8 cellular contexts compared by ENCODE assay signal in the genomic region with DNA sequence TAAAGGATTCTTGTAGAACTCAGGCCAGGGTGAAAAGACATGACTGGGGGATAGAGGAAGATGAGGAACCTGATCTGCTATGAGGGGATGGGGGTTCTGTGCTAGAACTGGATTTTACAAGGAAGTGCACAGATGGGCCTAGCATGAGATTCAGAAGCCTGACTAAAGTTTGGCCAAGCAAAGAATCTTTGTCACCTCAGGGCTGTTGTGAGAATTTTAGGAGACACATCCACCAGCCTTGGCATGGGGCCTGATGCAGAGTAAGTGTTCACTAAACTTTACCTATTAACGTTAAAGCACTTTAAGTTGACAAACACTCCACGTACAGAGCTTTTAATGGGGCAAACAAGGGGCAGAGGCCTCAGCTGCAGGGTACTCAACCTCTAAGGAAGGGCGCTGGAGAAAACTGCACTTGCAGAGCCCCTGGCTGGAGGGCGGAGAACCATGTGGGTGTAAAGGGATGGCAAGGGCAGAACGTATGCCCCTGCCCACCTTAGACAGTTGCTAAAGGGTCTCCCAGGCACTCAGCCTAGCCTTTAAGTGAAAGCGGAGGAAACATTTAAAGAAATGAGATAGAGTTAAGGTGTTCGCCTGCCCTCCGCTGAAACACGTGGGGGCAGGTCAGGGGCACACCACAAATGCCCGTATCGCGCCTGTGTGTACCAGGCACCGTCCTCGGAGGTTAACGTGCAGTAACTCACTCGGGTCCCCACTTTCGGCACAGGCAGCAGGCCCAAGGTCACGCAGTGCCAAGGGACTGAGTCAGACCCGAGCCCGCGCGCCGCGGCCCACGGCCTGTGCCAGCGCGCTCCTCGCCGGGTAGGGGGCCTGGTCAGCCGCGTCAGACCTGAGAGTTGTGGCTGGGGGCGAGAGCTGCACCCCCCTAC.
A peak's percentile ranks its signal among the peaks of the same experiment; 100 is the strongest.
DNase-seq lines count a peak whose midpoint lies in the region; ATAC-seq and TF ChIP-seq lines count a peak whose summit lies in the region.

No MANE protein-coding gene starts in this region.

- POLR2A ChIA-PET in RWPE1 (lab: Yijun Ruan, JAX; ENCODE audit: low non-redundant PET): no interaction called here

- H3K27me3 Mint-ChIP-seq in effector memory CD8-positive, alpha-beta T cell: no peaks in the 10 kb centered on the region

- no peak for ATAC-seq in effector memory CD8-positive, alpha-beta T cell (replicated peaks)

- peak; percentile 14 for DNase-seq in stimulated activated CD4-positive, alpha-beta T cell treated with anti-CD3 and anti-CD28 coated beads, Interleukin-1b, Interleukin-23, amount 100 ng/mL, for 48 hours
- DNase-seq in stimulated activated CD4-positive, alpha-beta T cell treated with anti-CD3 and anti-CD28 coated beads, Interleukin-4, amount 100 ng/mL, for 4 hours: no peak
- DNase-seq in RWPE1 (ENCODE audit: low spot score) (no peak), NCI-H2029 (lab: John Stamatoyannopoulos, UW) (no peak), glomerular visceral epithelial cell (ENCODE audit: extremely low spot score) (no peak), NCI-H69 (lab: John Stamatoyannopoulos, UW) (no peak)
- no peak for DNase-seq in effector memory CD8-positive, alpha-beta T cell

- no peaks in the 10 kb centered on the region for H3K9me3 ChIP-seq in muscle layer of colon (ENCODE audit: low read length)

- CTCF ChIA-PET in RWPE1 (lab: Yijun Ruan, JAX): interaction anchor here (1.9 to 6.2 kb wide), 2 partner anchors 149 to 275 kb away, joined by 5 to 39 read pairs; no protein-coding TSS in a partner anchor

- H3K9ac ChIP-seq in muscle layer of colon (ENCODE audit: low read length): no peak overlapping the region

- no peak for TF ChIP-seq CTCF in RWPE1 (conservative IDR thresholded peaks at IDR 0.05; ENCODE audit: low read depth)

- H3K27me3 ChIP-seq in muscle layer of colon (ENCODE audit: control insufficient read depth in 1 of 2, insufficient read depth in 2 of 2, low read length in 2 of 2): no peaks in the 10 kb centered on the region

- H3K4me1 ChIP-seq in muscle layer of colon (ENCODE audit: insufficient read depth, low read length): peaks cover 27% of the 10 kb centered on the region

- no peaks in the 10 kb centered on the region for H3K9me3 Mint-ChIP-seq in effector memory CD8-positive, alpha-beta T cell

- peak overlapping the region; percentile 51 to 87 for H3K27ac Mint-ChIP-seq in effector memory CD8-positive, alpha-beta T cell

- no peaks in the 10 kb centered on the region for H3K36me3 ChIP-seq in muscle layer of colon (ENCODE audit: insufficient read depth, low read length)

- peaks cover 19% of the 10 kb centered on the region for H3K36me3 Mint-ChIP-seq in effector memory CD8-positive, alpha-beta T cell (ENCODE audit: insufficient read depth)

- H3K27ac ChIP-seq in RWPE1 (peak overlapping the region; percentile 82), muscle layer of colon (ENCODE audit: low read depth, low read length) (peak overlapping the region; percentile 39)

- H3K4me3 Mint-ChIP-seq in effector memory CD8-positive, alpha-beta T cell: peak overlapping the region; percentile 76 to 85

- peak overlapping the region; percentile 36 to 45 for H3K4me3 ChIP-seq in muscle layer of colon (ENCODE audit: low read depth in 1 of 2, low read length in 2 of 2)

- H3K4me1 Mint-ChIP-seq in effector memory CD8-positive, alpha-beta T cell (ENCODE audit: low read depth in 2 of 2): peaks cover 30 to 36% of the 10 kb centered on the region in 2 donors
